ENCODE assay signal across 18 cellular contexts in genomic region chr6:30112402-30113376, GRCh38. TPM values are rescaled to one million over a fixed set of nuclear protein-coding genes. Genes with fewer than 3 reads are reported as not detected.
DNase-seq lines count a peak whose midpoint lies in the region; ATAC-seq and TF ChIP-seq lines count a peak whose summit lies in the region.
"Had no signal": no experiment of that assay in that cellular context is flagged by ENCODE, and none has a peak within 500 bp of the region (broad histone marks: within the 10 kb centered on the region; RNA-seq: fewer than 3 reads in every experiment).

A gene with protein sequence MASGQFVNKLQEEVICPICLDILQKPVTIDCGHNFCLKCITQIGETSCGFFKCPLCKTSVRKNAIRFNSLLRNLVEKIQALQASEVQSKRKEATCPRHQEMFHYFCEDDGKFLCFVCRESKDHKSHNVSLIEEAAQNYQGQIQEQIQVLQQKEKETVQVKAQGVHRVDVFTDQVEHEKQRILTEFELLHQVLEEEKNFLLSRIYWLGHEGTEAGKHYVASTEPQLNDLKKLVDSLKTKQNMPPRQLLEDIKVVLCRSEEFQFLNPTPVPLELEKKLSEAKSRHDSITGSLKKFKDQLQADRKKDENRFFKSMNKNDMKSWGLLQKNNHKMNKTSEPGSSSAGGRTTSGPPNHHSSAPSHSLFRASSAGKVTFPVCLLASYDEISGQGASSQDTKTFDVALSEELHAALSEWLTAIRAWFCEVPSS (minus strand): TSS chr6:30113090. CDS start chr6:30112805, 285 bp downstream.

- peak; percentile 36 for DNase-seq in GM20000 (ENCODE audit: low spot score)
- DNase-seq in PC-3 = peak; percentile 8
- DNase-seq in naive B cell = no peak
- DNase-seq in iPS-NIHi11 (ENCODE audit: low spot score) = no peak
- no peak for DNase-seq in activated CD4-positive, alpha-beta T cell treated with anti-CD3 and anti-CD28 coated beads, Interleukin-2, amount 10 ng/mL, durations not matched to agents 7 days and 5 days
- no peak for DNase-seq in activated naive CD4-positive, alpha-beta T cell (lab: John Stamatoyannopoulos, UW)
- DNase-seq: activated CD8-positive, alpha-beta memory T cell treated with anti-CD3 and anti-CD28 coated beads for 24 hours; glutamatergic neuron; NCI-H1092 treated with DMSO at 0.1 percent for 48 hours; NCI-H510A; RPMI8226 had no signal

- no peak within 1 kb of the TSS for H2AFZ ChIP-seq in PC-3 (ENCODE audit: low read length)
- H2AFZ ChIP-seq: GM23338 had no signal

- H3K9me3 ChIP-seq in PC-3 (ENCODE audit: low read length) = no peaks in the 10 kb centered on the region
- H3K9me3 ChIP-seq: BLaER1 treated with 17β-estradiol and CSF1 and Interleukin-3, amounts not matched to agents 10 nM and 100 nM had no signal

- H3K27me3 Mint-ChIP-seq in naive B cell = peaks cover 48 to 72% (median 49%) of the 10 kb centered on the region in 3 donors
- H3K27me3 Mint-ChIP-seq in activated CD4-positive, alpha-beta T cell treated with anti-CD3 and anti-CD28 coated beads, Interleukin-2, amount 10 ng/mL, durations not matched to agents 7 days and 5 days = peaks cover 56% of the 10 kb centered on the region

- no peaks in the 10 kb centered on the region for H3F3A ChIP-seq in PC-3 (ENCODE audit: low read length, unreplicated experiment)

- POLR2A ChIA-PET in PC-3 (lab: Charles Lee; ENCODE audit: unreplicated experiment) = no interaction called here
- POLR2A ChIA-PET in activated CD4-positive, alpha-beta T cell treated with anti-CD3 and anti-CD28 coated beads, Interleukin-2, amount 10 ng/mL, durations not matched to agents 7 days and 5 days (lab: Charles Lee) = no interaction called here

- no peaks in the 10 kb centered on the region for H4K20me1 ChIP-seq in PC-3 (ENCODE audit: low read length)
- H4K20me1 ChIP-seq: BLaER1 treated with 17β-estradiol and CSF1 and Interleukin-3, amounts not matched to agents 10 nM and 100 nM had no signal

- peak; percentile 58 for ATAC-seq in GM18498 (IDR thresholded peaks at IDR 0.05; ENCODE audit: unreplicated experiment)
- ATAC-seq in PC-3 = no peak
- ATAC-seq in naive B cell (ENCODE audit: low read depth in 2 of 2) = peak; percentile 34 to 41
- ATAC-seq: GM23338, sciatic nerve had no signal

- no peaks in the 10 kb centered on the region for H3K36me3 ChIP-seq in PC-3 (ENCODE audit: low read depth, low read length)
- H3K36me3 ChIP-seq: BLaER1 treated with 17β-estradiol and CSF1 and Interleukin-3, amounts not matched to agents 10 nM and 100 nM had no signal

- no peak within 1 kb of the TSS for H3K4me3 ChIP-seq in PC-3 (ENCODE audit: low read length)
- H3K4me3 ChIP-seq: BLaER1 treated with 17β-estradiol and CSF1 and Interleukin-3, amounts not matched to agents 10 nM and 100 nM; GM23338 had no signal

- peaks cover 0 to 4% (median 0%) of the 10 kb centered on the region in 3 donors for H3K4me1 Mint-ChIP-seq in naive B cell
- peaks cover 6% of the 10 kb centered on the region for H3K4me1 Mint-ChIP-seq in activated CD4-positive, alpha-beta T cell treated with anti-CD3 and anti-CD28 coated beads, Interleukin-2, amount 10 ng/mL, durations not matched to agents 7 days and 5 days
- H3K4me1 Mint-ChIP-seq: activated naive CD4-positive, alpha-beta T cell treated with anti-CD3 and anti-CD28 coated beads, Interleukin-2, amount 50 U/mL, for 24 hours; central memory CD8-positive, alpha-beta T cell; GM23338 had no signal

- no peak within 1 kb of the TSS for H3K4me3 Mint-ChIP-seq in naive B cell
- no peak within 1 kb of the TSS for H3K4me3 Mint-ChIP-seq in activated CD4-positive, alpha-beta T cell treated with anti-CD3 and anti-CD28 coated beads, Interleukin-2, amount 10 ng/mL, durations not matched to agents 7 days and 5 days
- H3K4me3 Mint-ChIP-seq: activated naive CD4-positive, alpha-beta T cell treated with anti-CD3 and anti-CD28 coated beads, Interleukin-2, amount 50 U/mL, for 24 hours; central memory CD8-positive, alpha-beta T cell; GM23338 had no signal

- H3K9ac ChIP-seq in PC-3 (ENCODE audit: low read length) = no peak within 1 kb of the TSS
- H3K9ac ChIP-seq: BLaER1 treated with 17β-estradiol and CSF1 and Interleukin-3, amounts not matched to agents 10 nM and 100 nM had no signal

- no peak within 1 kb of the TSS for H3K27ac Mint-ChIP-seq in naive B cell
- H3K27ac Mint-ChIP-seq in activated CD4-positive, alpha-beta T cell treated with anti-CD3 and anti-CD28 coated beads, Interleukin-2, amount 10 ng/mL, durations not matched to agents 7 days and 5 days = no peak within 1 kb of the TSS
- H3K27ac Mint-ChIP-seq: activated naive CD4-positive, alpha-beta T cell treated with anti-CD3 and anti-CD28 coated beads, Interleukin-2, amount 50 U/mL, for 24 hours; GM23338 had no signal

- intact Hi-C loops in PC-3 (cut with micrococcal nuclease) = no loop called here

- no peaks in the 10 kb centered on the region for H3K9me3 Mint-ChIP-seq in naive B cell
- no peaks in the 10 kb centered on the region for H3K9me3 Mint-ChIP-seq in activated CD4-positive, alpha-beta T cell treated with anti-CD3 and anti-CD28 coated beads, Interleukin-2, amount 10 ng/mL, durations not matched to agents 7 days and 5 days
- H3K9me3 Mint-ChIP-seq: activated naive CD4-positive, alpha-beta T cell treated with anti-CD3 and anti-CD28 coated beads, Interleukin-2, amount 50 U/mL, for 24 hours; central memory CD8-positive, alpha-beta T cell; GM23338 had no signal

- H3K4me2 ChIP-seq in PC-3 (ENCODE audit: low read length) = 0 out of 2 replicates have a peak within 1 kb of the TSS, but pooled peaks have one; percentile 8
- H3K4me2 ChIP-seq: GM23338 had no signal

- TF ChIP-seq CTCF in GM20000 (IDR thresholded peaks at IDR 0.05; ENCODE audit: extremely low read depth, missing control alignments) = no peak
- TF ChIP-seq CTCF in PC-3 (conservative IDR thresholded peaks at IDR 0.05; ENCODE audit: low read depth, low read length) = no peak

- TSS peak; percentile 65 for BruUV-seq in PC-3 (replicated peaks; lab: Mats Ljungman, UMichigan)

- no peaks in the 10 kb centered on the region for H3K9me2 ChIP-seq in PC-3 (replicated peaks; ENCODE audit: low read length)

- H3K4me1 ChIP-seq in PC-3 (ENCODE audit: insufficient read depth, low read length) = peaks cover 8% of the 10 kb centered on the region; the same call in 1 of the 2 replicates

- CTCF ChIA-PET in PC-3 (lab: Charles Lee) = no interaction called here
- CTCF ChIA-PET in activated CD4-positive, alpha-beta T cell treated with anti-CD3 and anti-CD28 coated beads, Interleukin-2, amount 10 ng/mL, durations not matched to agents 7 days and 5 days (lab: Charles Lee) = interaction anchor here (1.6 to 2.3 kb wide), 2 partner anchors 9 to 18 kb away, joined by 8 to 10 read pairs; no protein-coding TSS in a partner anchor

- H3K27me3 ChIP-seq in PC-3 (ENCODE audit: low read length) = no peaks in the 10 kb centered on the region

- H3K36me3 Mint-ChIP-seq in naive B cell = no peaks in the 10 kb centered on the region
- H3K36me3 Mint-ChIP-seq in activated CD4-positive, alpha-beta T cell treated with anti-CD3 and anti-CD28 coated beads, Interleukin-2, amount 10 ng/mL, durations not matched to agents 7 days and 5 days (ENCODE audit: low read depth) = no peaks in the 10 kb centered on the region
- H3K36me3 Mint-ChIP-seq: activated naive CD4-positive, alpha-beta T cell treated with anti-CD3 and anti-CD28 coated beads, Interleukin-2, amount 50 U/mL, for 24 hours had no signal

- H3K79me2 ChIP-seq in PC-3 (ENCODE audit: low read length) = no peaks in the 10 kb centered on the region

- no peak within 1 kb of the TSS for H3K27ac ChIP-seq in PC-3 (ENCODE audit: low read length)
- H3K27ac ChIP-seq: BLaER1 treated with 17β-estradiol and CSF1 and Interleukin-3, amounts not matched to agents 10 nM and 100 nM had no signal

RNA-seq across cellular contexts. Expression of the gene that starts here (rescaled TPM):
- total RNA-seq in PC-3 (2014; rRNA removed) = 0.11 and 0.52 TPM in 2 replicates
- polyA plus RNA-seq in naive B cell (ENCODE audit: low read depth in 6 of 6) = not detected
- not detected for total RNA-seq in activated CD4-positive, alpha-beta T cell treated with anti-CD3 and anti-CD28 coated beads, Interleukin-2, amount 10 ng/mL, durations not matched to agents 7 days and 5 days
- total RNA-seq: GM23338, sciatic nerve had no signal
- polyA plus RNA-seq: neural cell had no signal

Comparison
In these comparisons a context has a peak if more than half of its experiments do, and no peak if none do; other contexts are left out.
1. Peak in DNase-seq and H3K4me2 ChIP-seq in PC-3; RNA of the gene not detected or under 1 TPM.
2. Peak in ATAC-seq in naive B cell; RNA of the gene not detected or under 1 TPM.